ENCODE assay signal across 15 cellular contexts in the genomic region with DNA sequence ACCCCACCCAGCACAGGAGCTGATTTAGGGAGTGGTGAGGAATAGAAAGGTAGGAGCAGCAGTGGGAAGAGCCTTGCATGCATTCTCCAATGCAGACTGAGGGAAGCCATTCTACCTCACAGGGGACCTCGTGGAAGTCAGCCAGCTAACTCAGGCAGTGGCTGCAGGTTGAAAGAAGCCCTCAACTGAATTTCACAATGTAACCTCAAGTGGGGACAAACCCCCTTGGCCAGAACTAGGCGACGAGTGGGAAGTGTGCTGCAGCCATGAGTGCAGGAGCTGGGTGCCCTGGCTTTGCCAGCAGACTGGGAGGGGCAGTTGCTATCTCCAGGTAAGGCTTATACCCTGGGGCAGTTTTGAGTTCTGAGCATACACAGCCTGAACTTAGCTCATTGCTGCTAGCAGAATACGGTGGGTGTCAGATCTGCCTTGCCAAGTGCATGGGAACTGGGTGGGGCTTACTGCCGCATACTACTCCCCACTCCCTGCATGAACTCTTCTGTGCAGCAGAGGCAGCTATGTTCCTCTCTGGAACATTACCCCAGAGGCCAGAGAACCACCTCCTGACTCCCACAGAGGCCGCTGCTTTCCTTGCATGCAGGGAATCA.
DNase-seq lines count a peak whose midpoint lies in the region; ATAC-seq, FAIRE-seq and TF ChIP-seq lines count a peak whose summit lies in the region.
"Had no signal": no experiment of that assay in that cellular context is flagged by ENCODE, and none has a peak within 500 bp of the region (broad histone marks: within the 10 kb centered on the region; RNA-seq: fewer than 3 reads in every experiment).

No MANE protein-coding gene starts in this region.

- no peak overlapping the region for H3K4me3 ChIP-seq in BLaER1 treated with 17β-estradiol and CSF1 and Interleukin-3, amounts not matched to agents 10 nM and 100 nM
- H3K4me3 ChIP-seq in HEK293 (ENCODE audit: low read depth, low read length) (no peak overlapping the region), K562 (no peak overlapping the region), adrenal gland (no peak overlapping the region)

- peak overlapping the region; percentile 31 for H3K4me3 Mint-ChIP-seq in natural killer cell treated with Interleukin-12 subunit alpha and Interleukin-12 subunit beta and Interleukin-15 and Interleukin-18, amount 100 ng/mL, for 72 hours
- H3K4me3 Mint-ChIP-seq: activated B cell treated with CpG ODN at 0.5 μM for 24 hours had no signal

- peak in 1 of 2 experiments; percentile 19; a peak in 1 of 4 replicates for TF ChIP-seq RAD21 in K562 (CRISPR knock-in tag; conservative IDR thresholded peaks at IDR 0.05 in 1 of 2, IDR thresholded peaks at IDR 0.05 in 1 of 2)

- TF ChIP-seq EP300 in K562 (IDR thresholded peaks at IDR 0.05; ENCODE audit: low read length): no peak

- 7% methylated on average over 6 of the region's 6 CpGs for WGBS in K562 (ENCODE audit: insufficient coverage, low coverage, missing lambda C conversion rate)
- WGBS in adrenal gland, 4 donors: 69 to 82% (median 78%) methylated on average over 3 to 6 of the region's 6 CpGs

- no peaks in the 10 kb centered on the region for H3K79me2 ChIP-seq in K562 (ENCODE audit: control insufficient read depth, insufficient read depth, low read length)

- no peak for FAIRE-seq in K562 (lab: Jason Lieb, UNC)
- FAIRE-seq: H54, islet of Langerhans had no signal

- H2AFZ ChIP-seq in K562 (ENCODE audit: low read depth, low read length): no peak overlapping the region

- peaks cover 36 to 47% (median 40%) of the 10 kb centered on the region in 10 experiments for H3K4me1 ChIP-seq in BLaER1 treated with 17β-estradiol and CSF1 and Interleukin-3, amounts not matched to agents 10 nM and 100 nM
- H3K4me1 ChIP-seq in HEK293 (ENCODE audit: control insufficient read depth, insufficient read depth, low read length) (peaks cover 9% of the 10 kb centered on the region; the same call in 1 of the 2 replicates), K562 (replicated peaks in 1 of 2; ENCODE audit: control insufficient read depth in 2 of 2, insufficient read depth in 2 of 2, low read length in 2 of 2) (no peaks in the 10 kb centered on the region), adrenal gland (replicated peaks in 1 of 2) (no peaks in the 10 kb centered on the region)

- TF ChIP-seq POLR2A in K562 (conservative IDR thresholded peaks at IDR 0.05) (no peak), adrenal gland (IDR thresholded peaks at IDR 0.05) (no peak)

- H3K27me3 Mint-ChIP-seq in natural killer cell treated with Interleukin-12 subunit alpha and Interleukin-12 subunit beta and Interleukin-15 and Interleukin-18, amount 100 ng/mL, for 72 hours: no peaks in the 10 kb centered on the region
- H3K27me3 Mint-ChIP-seq: activated B cell treated with CpG ODN at 0.5 μM for 24 hours had no signal

- no peaks in the 10 kb centered on the region for H3K9me3 Mint-ChIP-seq in natural killer cell treated with Interleukin-12 subunit alpha and Interleukin-12 subunit beta and Interleukin-15 and Interleukin-18, amount 100 ng/mL, for 72 hours
- H3K9me3 Mint-ChIP-seq: activated B cell treated with CpG ODN at 0.5 μM for 24 hours had no signal

- in situ Hi-C loops in K562 (cut with MboI): loop anchor here (10.0 kb wide), 1 partner anchor 196 kb away; no protein-coding TSS in a partner anchor

- H3K9ac ChIP-seq in BLaER1 treated with 17β-estradiol and CSF1 and Interleukin-3, amounts not matched to agents 10 nM and 100 nM: no peak overlapping the region
- no peak overlapping the region for H3K9ac ChIP-seq in K562 (ENCODE audit: insufficient read depth in 1 of 2, low read depth in 2 of 2, low read length in 2 of 2)

- TF ChIP-seq CTCF in HEK293 (tag by site-specific recombination; IDR thresholded peaks at IDR 0.05) (peak; percentile 34; the same call in 1 of the 2 replicates), K562 (IDR thresholded peaks at IDR 0.05 in 2 of 3, conservative IDR thresholded peaks at IDR 0.05 in 1 of 3; ENCODE audit: insufficient read depth in 2 of 3, low read depth in 1 of 3, low read length in 3 of 3) (no peak; a peak in 1 of 6 replicates), adrenal gland (IDR thresholded peaks at IDR 0.05) (no peak)

- peak overlapping the region; percentile 1 to 78 (median 64); a peak in 19 of 22 replicates for H3K4me2 ChIP-seq in BLaER1 treated with 17β-estradiol and CSF1 and Interleukin-3, amounts not matched to agents 10 nM and 100 nM
- H3K4me2 ChIP-seq in K562 (ENCODE audit: insufficient read depth, low read length): no peak overlapping the region

- H3K36me3 ChIP-seq in BLaER1 treated with 17β-estradiol and CSF1 and Interleukin-3, amounts not matched to agents 10 nM and 100 nM: peaks cover 0 to 23% (median 13%) of the 10 kb centered on the region in 11 experiments; a peak in 14 of 22 replicates
- H3K36me3 ChIP-seq in HEK293 (ENCODE audit: control insufficient read depth in 2 of 2, insufficient read depth in 1 of 2, low read length in 2 of 2) (no peaks in the 10 kb centered on the region), K562 (ENCODE audit: control insufficient read depth, insufficient read depth, low read length) (no peaks in the 10 kb centered on the region), adrenal gland (replicated peaks in 1 of 2) (no peaks in the 10 kb centered on the region)

- no peaks in the 10 kb centered on the region for H3K27me3 ChIP-seq in BLaER1 treated with 17β-estradiol and CSF1 and Interleukin-3, amounts not matched to agents 10 nM and 100 nM
- H3K27me3 ChIP-seq in K562 (ENCODE audit: control insufficient read depth in 2 of 2, insufficient read depth in 2 of 2, low read length in 2 of 2) (peaks cover 0 to 7% of the 10 kb centered on the region in 2 experiments; a peak in 1 of 5 replicates), adrenal gland (no peaks in the 10 kb centered on the region)

- peaks cover under 1 to 8% (median 4%) of the 10 kb centered on the region in 11 experiments; a peak in 12 of 22 replicates for H3K9me3 ChIP-seq in BLaER1 treated with 17β-estradiol and CSF1 and Interleukin-3, amounts not matched to agents 10 nM and 100 nM (replicated peaks in 1 of 11)
- H3K9me3 ChIP-seq in HEK293 (ENCODE audit: control insufficient read depth, insufficient read depth, low read depth, low read length): no peaks in the 10 kb centered on the region
- H3K9me3 ChIP-seq in K562 (replicated peaks; ENCODE audit: control insufficient read depth, insufficient read depth, low read depth, low read length): no peaks in the 10 kb centered on the region
- no peaks in the 10 kb centered on the region for H3K9me3 ChIP-seq in adrenal gland (replicated peaks in 1 of 3)

- no peak overlapping the region for H3K27ac ChIP-seq in BLaER1 treated with 17β-estradiol and CSF1 and Interleukin-3, amounts not matched to agents 10 nM and 100 nM
- no peak overlapping the region for H3K27ac ChIP-seq in HEK293 (ENCODE audit: extremely low read depth, low read depth, low read length)
- no peak overlapping the region for H3K27ac ChIP-seq in K562 (ENCODE audit: extremely low read depth, low read depth, low read length)
- no peak overlapping the region for H3K27ac ChIP-seq in adrenal gland

- no peaks in the 10 kb centered on the region for H3K36me3 Mint-ChIP-seq in natural killer cell treated with Interleukin-12 subunit alpha and Interleukin-12 subunit beta and Interleukin-15 and Interleukin-18, amount 100 ng/mL, for 72 hours

- H3K27ac Mint-ChIP-seq in natural killer cell treated with Interleukin-12 subunit alpha and Interleukin-12 subunit beta and Interleukin-15 and Interleukin-18, amount 100 ng/mL, for 72 hours: peak overlapping the region; percentile 47 to 89
- H3K27ac Mint-ChIP-seq: activated B cell treated with CpG ODN at 0.5 μM for 24 hours; activated T-helper 2 cell treated with anti-CD3 and anti-CD28 coated beads, Interferon-gamma antibody, Interleukin-2, Interleukin-4, amounts not matched to agents 10 μg/mL and 5 μg/mL and 100 μg/mL, durations not matched to agents 14 hours and 24 hours and 36 hours had no signal

- H3K4me1 Mint-ChIP-seq in natural killer cell treated with Interleukin-12 subunit alpha and Interleukin-12 subunit beta and Interleukin-15 and Interleukin-18, amount 100 ng/mL, for 72 hours (ENCODE audit: low read depth in 2 of 2): peaks cover 25 to 26% of the 10 kb centered on the region in 2 donors

- peaks cover 20 to 28% (median 24%) of the 10 kb centered on the region in 11 experiments; a peak in 18 of 22 replicates for H4K20me1 ChIP-seq in BLaER1 treated with 17β-estradiol and CSF1 and Interleukin-3, amounts not matched to agents 10 nM and 100 nM
- peaks cover 4% of the 10 kb centered on the region; the same call in 1 of the 2 replicates for H4K20me1 ChIP-seq in K562 (replicated peaks; ENCODE audit: control insufficient read depth, insufficient read depth, low read length)

- ATAC-seq in K562: peak; percentile 63
- ATAC-seq in natural killer cell treated with Interleukin-12 subunit alpha and Interleukin-12 subunit beta and Interleukin-15 and Interleukin-18, amount 100 ng/mL, for 72 hours: peak; percentile 36 to 79
- no peak for ATAC-seq in GM19324 (IDR thresholded peaks at IDR 0.05; ENCODE audit: low FRiP score, unreplicated experiment)
- ATAC-seq: Right ventricle myocardium inferior had no signal

- CTCF ChIA-PET in HEK293 (lab: Yijun Ruan, JAX): interaction anchor here (0.7 to 1.4 kb wide), 2 partner anchors 16 to 19 kb away, joined by 3 to 5 read pairs; no protein-coding TSS in a partner anchor
- CTCF ChIA-PET in K562 (lab: Yijun Ruan, JAX; ENCODE audit: low intra/inter-chr PET ratio): interaction anchor here (0.8 kb wide), 1 partner anchor 190 kb away, joined by 3 read pairs; no protein-coding TSS in a partner anchor

- no TSS peak for BruUV-seq in K562 (replicated peaks; lab: Mats Ljungman, UMichigan)

- DNase-seq in K562 (ENCODE audit: extremely low read depth in 1 of 4, low spot score in 3 of 4): no peak
- no peak for DNase-seq in natural killer cell treated with Interleukin-12 subunit alpha and Interleukin-12 subunit beta and Interleukin-15 and Interleukin-18, amount 100 ng/mL, for 72 hours (ENCODE audit: low spot score)
- DNase-seq in adrenal gland: no peak
- DNase-seq in NCI-H2227 (lab: John Stamatoyannopoulos, UW; ENCODE audit: unreplicated experiment): no peak
- DNase-seq in activated CD4-positive, alpha-beta T cell treated with anti-CD3 and anti-CD28 coated beads for 1 hour: no peak
- DNase-seq: activated B cell treated with CpG ODN at 0.5 μM for 24 hours; IMR-90; stimulated activated CD8-positive, alpha-beta memory T cell treated with anti-CD3 and anti-CD28 coated beads, Interleukin-4, amount 100 ng/mL, for 48 hours had no signal

- intact Hi-C loops in K562 (cut with micrococcal nuclease): no loop called here
- intact Hi-C loops in adrenal gland (cut with DNase I): loop anchor here (5.0 to 10.0 kb wide), 2 partner anchors 164 to 259 kb away; no protein-coding TSS in a partner anchor

- no peaks in the 10 kb centered on the region for H3K9me1 ChIP-seq in K562 (ENCODE audit: control insufficient read depth, insufficient read depth, low read length)

- POLR2A ChIA-PET in HEK293 (lab: Yijun Ruan, JAX) (interaction anchor here (1.1 kb wide), 2 partner anchors 127 to 186 kb away, joined by 4 to 9 read pairs; partner anchors contain the start of genes AMD1 and CDK19), K562 (lab: Yijun Ruan, JAX) (interaction anchor here (0.9 to 2.1 kb wide), 4 partner anchors 11 to 188 kb away, joined by 3 to 12 read pairs (median 4); partner anchors contain the start of gene AMD1)

TF ChIP-seq in K562, 482 proteins besides CTCF, POLR2A, EP300 and RAD21 (continues in another document):
- TF ChIP-seq ZNF263 (CRISPR knock-in tag; IDR thresholded peaks at IDR 0.05; ENCODE audit: borderline replicate concordance): no peak
